22 cellular contexts compared by ENCODE assay signal in genomic region chr13:19646062-19646461, GRCh38.
"Had no signal": no experiment of that assay in that cellular context is flagged by ENCODE, and none has a peak within 500 bp of the region (broad histone marks: within the 10 kb centered on the region; RNA-seq: fewer than 3 reads in every experiment).

No MANE protein-coding gene starts in this region.

- H3K4me1 ChIP-seq: lower lobe of right lung, uterus had no signal

- H3K4me3 Mint-ChIP-seq: activated CD4-positive, alpha-beta memory T cell treated with anti-CD3 and anti-CD28 coated beads, Interleukin-2, amount 10 ng/mL, durations not matched to agents 7 days and 5 days; activated CD8-positive, alpha-beta memory T cell treated with anti-CD3 and anti-CD28 coated beads, Interleukin-2, amount 10 ng/mL, durations not matched to agents 7 days and 5 days; activated naive CD4-positive, alpha-beta T cell treated with anti-CD3 and anti-CD28 coated beads, Interleukin-2, amount 50 U/mL, for 24 hours; activated T-cell treated with anti-CD3 and anti-CD28 coated beads, Interleukin-2, amount 50 U/mL, for 4 hours; natural killer cell treated with Interleukin-12 subunit alpha and Interleukin-12 subunit beta and Interleukin-15 and Interleukin-18, amount 100 ng/mL, for 72 hours; T-cell; WTC11 had no signal

- H3K27me3 ChIP-seq: cardiac muscle cell, tibial nerve, uterus had no signal

- ATAC-seq: activated CD8-positive, alpha-beta memory T cell treated with anti-CD3 and anti-CD28 coated beads, Interleukin-2, amount 10 ng/mL, durations not matched to agents 7 days and 5 days; activated T-cell treated with anti-CD3 and anti-CD28 coated beads, Interleukin-2, amount 50 U/mL, for 4 hours; left colon; lower lobe of right lung; natural killer cell treated with Interleukin-12 subunit alpha and Interleukin-12 subunit beta and Interleukin-15 and Interleukin-18, amount 100 ng/mL, for 72 hours; T-cell; WTC11 had no signal

- H3K9me3 ChIP-seq: lower lobe of right lung, tibial nerve, uterus had no signal

- H3K36me3 ChIP-seq: uterus had no signal

- H3K27me3 Mint-ChIP-seq: activated CD4-positive, alpha-beta memory T cell treated with anti-CD3 and anti-CD28 coated beads, Interleukin-2, amount 10 ng/mL, durations not matched to agents 7 days and 5 days; activated CD8-positive, alpha-beta memory T cell treated with anti-CD3 and anti-CD28 coated beads, Interleukin-2, amount 10 ng/mL, durations not matched to agents 7 days and 5 days; activated naive CD4-positive, alpha-beta T cell treated with anti-CD3 and anti-CD28 coated beads, Interleukin-2, amount 50 U/mL, for 24 hours; natural killer cell treated with Interleukin-12 subunit alpha and Interleukin-12 subunit beta and Interleukin-15 and Interleukin-18, amount 100 ng/mL, for 72 hours; T-cell had no signal

- H3K4me3 ChIP-seq: cardiac muscle cell, lower lobe of right lung, tibial nerve, uterus had no signal

- H3K9me3 Mint-ChIP-seq: activated CD4-positive, alpha-beta memory T cell treated with anti-CD3 and anti-CD28 coated beads, Interleukin-2, amount 10 ng/mL, durations not matched to agents 7 days and 5 days; activated naive CD4-positive, alpha-beta T cell treated with anti-CD3 and anti-CD28 coated beads, Interleukin-2, amount 50 U/mL, for 24 hours; activated T-cell treated with anti-CD3 and anti-CD28 coated beads, Interleukin-2, amount 50 U/mL, for 4 hours; natural killer cell treated with Interleukin-12 subunit alpha and Interleukin-12 subunit beta and Interleukin-15 and Interleukin-18, amount 100 ng/mL, for 72 hours; T-cell; WTC11 had no signal

- DNase-seq: activated CD4-positive, alpha-beta memory T cell treated with anti-CD3 and anti-CD28 coated beads, Interleukin-2, amount 10 ng/mL, durations not matched to agents 7 days and 5 days; activated CD4-positive, alpha-beta T cell treated with anti-CD3 and anti-CD28 coated beads for 48 hours; activated CD8-positive, alpha-beta memory T cell treated with anti-CD3 and anti-CD28 coated beads, Interleukin-2, amount 10 ng/mL, durations not matched to agents 7 days and 5 days; activated gamma-delta T cell; activated T-cell treated with anti-CD3 and anti-CD28 coated beads, Interleukin-2, amount 50 U/mL, for 4 hours; amniotic stem cell; dermis blood vessel endothelial cell; effector memory CD4-positive, alpha-beta T cell; left colon; lower lobe of right lung; retina; stimulated activated CD4-positive, alpha-beta T cell treated with anti-CD3 and anti-CD28 coated beads, Interleukin-12 subunit alpha, Interleukin-12 subunit beta, amount 100 ng/mL, for 4 hours; stimulated activated CD4-positive, alpha-beta T cell treated with anti-CD3 and anti-CD28 coated beads, Interleukin-1b, Interleukin-23, amount 100 ng/mL, for 48 hours; stimulated activated CD8-positive, alpha-beta memory T cell treated with anti-CD3 and anti-CD28 coated beads, Interleukin-4, amount 100 ng/mL, for 48 hours; stimulated activated naive CD4-positive, alpha-beta T cell treated with Interleukin-2 at 50 U/mL for 16 hours; T-cell; uterus had no signal

- H3K27ac Mint-ChIP-seq: activated CD4-positive, alpha-beta memory T cell treated with anti-CD3 and anti-CD28 coated beads, Interleukin-2, amount 10 ng/mL, durations not matched to agents 7 days and 5 days; natural killer cell treated with Interleukin-12 subunit alpha and Interleukin-12 subunit beta and Interleukin-15 and Interleukin-18, amount 100 ng/mL, for 72 hours; WTC11 had no signal

- H3K4me1 Mint-ChIP-seq: WTC11 had no signal

- H3K27ac ChIP-seq: cardiac muscle cell, lower lobe of right lung, tibial nerve, uterus had no signal
